Comparison of ENCODE assay signal across 8 cellular contexts in the genomic region with DNA sequence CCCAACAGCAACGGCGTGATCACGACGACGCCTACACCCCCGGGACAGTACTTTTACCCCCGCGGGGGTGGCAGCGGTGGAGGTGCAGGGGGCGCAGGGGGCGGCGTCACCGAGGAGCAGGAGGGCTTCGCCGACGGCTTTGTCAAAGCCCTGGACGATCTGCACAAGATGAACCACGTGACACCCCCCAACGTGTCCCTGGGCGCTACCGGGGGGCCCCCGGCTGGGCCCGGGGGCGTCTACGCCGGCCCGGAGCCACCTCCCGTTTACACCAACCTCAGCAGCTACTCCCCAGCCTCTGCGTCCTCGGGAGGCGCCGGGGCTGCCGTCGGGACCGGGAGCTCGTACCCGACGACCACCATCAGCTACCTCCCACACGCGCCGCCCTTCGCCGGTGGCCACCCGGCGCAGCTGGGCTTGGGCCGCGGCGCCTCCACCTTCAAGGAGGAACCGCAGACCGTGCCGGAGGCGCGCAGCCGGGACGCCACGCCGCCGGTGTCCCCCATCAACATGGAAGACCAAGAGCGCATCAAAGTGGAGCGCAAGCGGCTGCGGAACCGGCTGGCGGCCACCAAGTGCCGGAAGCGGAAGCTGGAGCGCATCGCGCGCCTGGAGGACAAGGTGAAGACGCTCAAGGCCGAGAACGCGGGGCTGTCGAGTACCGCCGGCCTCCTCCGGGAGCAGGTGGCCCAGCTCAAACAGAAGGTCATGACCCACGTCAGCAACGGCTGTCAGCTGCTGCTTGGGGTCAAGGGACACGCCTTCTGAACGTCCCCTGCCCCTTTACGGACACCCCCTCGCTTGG. TPM values are rescaled to one million over a fixed set of nuclear protein-coding genes. Genes with fewer than 3 reads are reported as not detected.
DNase-seq lines count a peak whose midpoint lies in the region; ATAC-seq and TF ChIP-seq lines count a peak whose summit lies in the region.

No MANE protein-coding gene starts in this region.

- ATAC-seq in GM23338, result peak; percentile 1
- ATAC-seq in naive B cell (ENCODE audit: low read depth in 2 of 2), result no peak
- no peak for ATAC-seq in HG02884 (IDR thresholded peaks at IDR 0.05; ENCODE audit: unreplicated experiment)

- no peaks in the 10 kb centered on the region for H3K9me2 ChIP-seq in GM23338 (ENCODE audit: insufficient read depth)

- no peaks in the 10 kb centered on the region for H3K9me3 ChIP-seq in NT2/D1 (ENCODE audit: insufficient read depth, low read length)
- no peaks in the 10 kb centered on the region for H3K9me3 ChIP-seq in esophagus squamous epithelium
- H3K9me3 ChIP-seq in suprapubic skin, result no peaks in the 10 kb centered on the region

- H3K36me3 ChIP-seq in GM23338 (ENCODE audit: insufficient read depth), result no peaks in the 10 kb centered on the region
- H3K36me3 ChIP-seq in NT2/D1 (ENCODE audit: insufficient read depth, insufficient read length, low read length), result peaks cover 8% of the 10 kb centered on the region
- peaks cover 0 to 11% (median 7%) of the 10 kb centered on the region in 3 donors for H3K36me3 ChIP-seq in esophagus squamous epithelium
- no peaks in the 10 kb centered on the region for H3K36me3 ChIP-seq in suprapubic skin

- H2AFZ ChIP-seq in GM23338, result peak overlapping the region; percentile 47; the same call in 1 of the 2 replicates

- TF ChIP-seq POLR2A in esophagus squamous epithelium (IDR thresholded peaks at IDR 0.05) (peak in 2 of 4 donors; percentile 21 to 74), suprapubic skin (IDR thresholded peaks at IDR 0.05) (peak in 1 of 2 donors; percentile 30)

- H3K9me3 Mint-ChIP-seq in GM23338, result peaks cover 3% of the 10 kb centered on the region; the same call in 2 of the 3 replicates
- no peaks in the 10 kb centered on the region for H3K9me3 Mint-ChIP-seq in activated T-cell treated with anti-CD3 and anti-CD28 coated beads, Interleukin-2, amount 50 U/mL, for 24 hours
- H3K9me3 Mint-ChIP-seq in naive B cell, result no peaks in the 10 kb centered on the region

- H3K36me3 Mint-ChIP-seq in GM23338 (ENCODE audit: low read depth), result peaks cover 12% of the 10 kb centered on the region
- H3K36me3 Mint-ChIP-seq in activated T-cell treated with anti-CD3 and anti-CD28 coated beads, Interleukin-2, amount 50 U/mL, for 24 hours (ENCODE audit: low read depth), result peaks cover 40% of the 10 kb centered on the region
- no peaks in the 10 kb centered on the region for H3K36me3 Mint-ChIP-seq in naive B cell

- no peaks in the 10 kb centered on the region for H4K20me1 ChIP-seq in GM23338 (replicated peaks; ENCODE audit: insufficient read depth)

- no peaks in the 10 kb centered on the region for H3K79me2 ChIP-seq in GM23338 (replicated peaks; ENCODE audit: insufficient read depth)

- DNase-seq in AG04449 (ENCODE audit: low read depth, low spot score) (no peak), GM23338 (ENCODE audit: low spot score) (peak; percentile 94), NT2/D1 (ENCODE audit: low read depth, low spot score) (no peak), esophagus squamous epithelium (lab: John Stamatoyannopoulos, UW) (no peak), naive B cell (peak; percentile 67), suprapubic skin (ENCODE audit: low spot score in 2 of 2) (peak in 1 of 2 donors; percentile 84)
- DNase-seq in activated T-cell treated with anti-CD3 and anti-CD28 coated beads, Interleukin-2, amount 50 U/mL, for 24 hours, result peak; percentile 85

- TF ChIP-seq EP300 in suprapubic skin (IDR thresholded peaks at IDR 0.05), result no peak

- 0% methylated on average over 8 to 9 of the region's 84 CpGs for WGBS in esophagus squamous epithelium, 2 donors
- 1% methylated on average over 15 of the region's 84 CpGs for WGBS in suprapubic skin

- TF ChIP-seq CTCF in AG04449 (IDR thresholded peaks at IDR 0.05; ENCODE audit: insufficient read depth, low read length, missing control alignments) (no peak), GM23338 (conservative IDR thresholded peaks at IDR 0.05; ENCODE audit: low read depth in 2 of 2) (no peak), esophagus squamous epithelium (IDR thresholded peaks at IDR 0.05) (no peak), suprapubic skin (IDR thresholded peaks at IDR 0.05) (no peak)

- H3F3A ChIP-seq in GM23338 (replicated peaks; ENCODE audit: low read depth), result peaks cover 34% of the 10 kb centered on the region

- intact Hi-C loops in esophagus squamous epithelium (cut with DNase I), result no loop called here

- POLR2A ChIA-PET in AG04449 (lab: Yijun Ruan, JAX), result interaction anchor here (0.6 to 4.4 kb wide), 27 partner anchors 9 to 364 kb away, joined by 3 to 158 read pairs (median 4); a partner anchor contains a TSS

- H3K4me1 ChIP-seq in GM23338 (ENCODE audit: insufficient read depth) (peaks cover 42% of the 10 kb centered on the region), NT2/D1 (ENCODE audit: insufficient read depth, insufficient read length) (peaks cover 22% of the 10 kb centered on the region), esophagus squamous epithelium (peaks cover 41 to 74% (median 57%) of the 10 kb centered on the region in 3 donors), suprapubic skin (peaks cover 65% of the 10 kb centered on the region)

- H3K27me3 ChIP-seq in GM23338 (ENCODE audit: insufficient read depth) (peaks cover 27% of the 10 kb centered on the region), NT2/D1 (ENCODE audit: insufficient read depth, insufficient read length) (peaks cover 25% of the 10 kb centered on the region), esophagus squamous epithelium (no peaks in the 10 kb centered on the region), suprapubic skin (no peaks in the 10 kb centered on the region)

- CTCF ChIA-PET in AG04449 (lab: Yijun Ruan, JAX), result interaction anchor here (0.7 to 18.0 kb wide), 5 partner anchors 10 to 58 kb away, joined by 4 to 1565 read pairs (median 7); a partner anchor contains a TSS

- H3K27me3 Mint-ChIP-seq in GM23338 (ENCODE audit: insufficient read depth, low read depth, poor library complexity) (peaks cover 46% of the 10 kb centered on the region), naive B cell (peaks cover 0 to 3% (median 0%) of the 10 kb centered on the region in 3 donors)
- no peaks in the 10 kb centered on the region for H3K27me3 Mint-ChIP-seq in activated T-cell treated with anti-CD3 and anti-CD28 coated beads, Interleukin-2, amount 50 U/mL, for 24 hours

- peak overlapping the region; percentile 96 for H3K4me2 ChIP-seq in GM23338

- H3K4me3 ChIP-seq in AG04449 (ENCODE audit: low read depth, low read length) (peak overlapping the region; percentile 99), GM23338 (peak overlapping the region; percentile 83), NT2/D1 (ENCODE audit: insufficient read length, low read depth) (peak overlapping the region; percentile 72), esophagus squamous epithelium (peak overlapping the region; percentile 79 to 89 (median 88)), suprapubic skin (peak overlapping the region; percentile 88)

- H3K27ac Mint-ChIP-seq in GM23338 (no peak overlapping the region), naive B cell (peak overlapping the region in 4 of 6 donors; percentile 99 to 100 (median 100))
- H3K27ac Mint-ChIP-seq in activated T-cell treated with anti-CD3 and anti-CD28 coated beads, Interleukin-2, amount 50 U/mL, for 24 hours, result peak overlapping the region; percentile 99

- H3K4me3 Mint-ChIP-seq in GM23338 (peak overlapping the region; percentile 85), naive B cell (peak overlapping the region; percentile 80 to 98 (median 96))
- peak overlapping the region; percentile 98 for H3K4me3 Mint-ChIP-seq in activated T-cell treated with anti-CD3 and anti-CD28 coated beads, Interleukin-2, amount 50 U/mL, for 24 hours

- peak overlapping the region; percentile 95 for H3K9ac ChIP-seq in NT2/D1 (ENCODE audit: insufficient read length, low read depth)

- peak overlapping the region; percentile 90; the same call in 1 of the 2 replicates for H3K27ac ChIP-seq in GM23338 (ENCODE audit: low read depth)
- H3K27ac ChIP-seq in esophagus squamous epithelium, result peak overlapping the region; percentile 99
- peak overlapping the region; percentile 97 for H3K27ac ChIP-seq in suprapubic skin

- H3K4me1 Mint-ChIP-seq in GM23338 (peaks cover 38% of the 10 kb centered on the region), naive B cell (peaks cover 45 to 57% (median 54%) of the 10 kb centered on the region in 3 donors)
- H3K4me1 Mint-ChIP-seq in activated T-cell treated with anti-CD3 and anti-CD28 coated beads, Interleukin-2, amount 50 U/mL, for 24 hours (ENCODE audit: low read depth), result peaks cover 51% of the 10 kb centered on the region

TF ChIP-seq in GM23338, 12 proteins besides CTCF, POLR2A, EP300 and RAD21 (continues in another document):
- TF ChIP-seq POLR2AphosphoS5 (IDR thresholded peaks at IDR 0.05; ENCODE audit: low read depth), result 0 out of 2 replicates have a peak, but pooled peaks have one; percentile 52

RNA-seq across cellular contexts. Expression of a gene that starts 1.0 kb away (rescaled TPM):
- total RNA-seq in GM23338 (2014; rRNA removed; shearing (Covaris generic)), result 16.0 and 20.2 TPM in 2 replicates
- polyA plus RNA-seq in GM23338 (2016; fragmentation: Nextera tagmentation; extraction: Ambion mirVana), result 7.7 and 7.8 TPM in 2 replicates
- total RNA-seq in esophagus squamous epithelium, result 100 to 1,000 TPM; 260 to 945 (median 388) TPM
- polyA plus RNA-seq in naive B cell (ENCODE audit: low read depth in 6 of 6), result 1,000 to 10,000 TPM in 5 of 6 donors, 100 to 1,000 TPM in 1; 777 to 2,686 (median 1,649) TPM
- total RNA-seq in suprapubic skin, result 1,000 to 10,000 TPM in 3 of 4 donors, 100 to 1,000 TPM in 1; 687 to 2,027 (median 1,088) TPM

RNA-seq across cellular contexts. Expression of a gene that starts 9.3 kb away (rescaled TPM):
- total RNA-seq in GM23338 (2014; rRNA removed; shearing (Covaris generic)), result 465 and 486 TPM in 2 replicates
- polyA plus RNA-seq in GM23338 (2016; fragmentation: Nextera tagmentation; extraction: Ambion mirVana), result 314 and 346 TPM in 2 replicates
- 100 to 1,000 TPM; 211 to 436 (median 345) TPM for total RNA-seq in esophagus squamous epithelium
- polyA plus RNA-seq in naive B cell (ENCODE audit: low read depth in 6 of 6), result 100 to 1,000 TPM in 5 of 6 donors, 10 to 100 TPM in 1; 96.8 to 203 (median 126) TPM
- total RNA-seq in suprapubic skin, result 100 to 1,000 TPM; 270 to 579 (median 540) TPM

RNA-seq across cellular contexts. Expression of a gene that starts 9.6 kb away (rescaled TPM):
- 0.38 TPM in 1 of 2 replicates, not detected in the other for total RNA-seq in GM23338 (2014; rRNA removed; shearing (Covaris generic))
- 38.5 and 42.2 TPM in 2 replicates for polyA plus RNA-seq in GM23338 (2016; fragmentation: Nextera tagmentation; extraction: Ambion mirVana)
- not detected for total RNA-seq in esophagus squamous epithelium
- polyA plus RNA-seq in naive B cell (ENCODE audit: low read depth in 6 of 6), result 1 to 10 TPM in 5 of 6 donors, not detected in 1; 2.0 to 6.6 (median 5.2) TPM
- 1 to 10 TPM in 1 of 4 donors, not detected in 3; 1.6 TPM for total RNA-seq in suprapubic skin

RNA-seq across cellular contexts. Expression of a gene that starts 14.1 kb away (rescaled TPM):
- 62.6 and 68.2 TPM in 2 replicates for total RNA-seq in GM23338 (2014; rRNA removed; shearing (Covaris generic))
- 39.4 and 40.5 TPM in 2 replicates for polyA plus RNA-seq in GM23338 (2016; fragmentation: Nextera tagmentation; extraction: Ambion mirVana)
- total RNA-seq in esophagus squamous epithelium, result 10 to 100 TPM in 3 of 4 donors, 1 to 10 TPM in 1; 7.1 to 19.2 (median 14.9) TPM
- 10 to 100 TPM; 19.7 to 30.9 (median 25.1) TPM for polyA plus RNA-seq in naive B cell (ENCODE audit: low read depth in 6 of 6)
- 10 to 100 TPM; 12.3 to 15.4 (median 14.0) TPM for total RNA-seq in suprapubic skin

RNA-seq across cellular contexts. Expression of a gene that starts 16.9 kb away (rescaled TPM):
- total RNA-seq in GM23338 (2014; rRNA removed; shearing (Covaris generic)), result 85.3 and 86.4 TPM in 2 replicates
- polyA plus RNA-seq in GM23338 (2016; fragmentation: Nextera tagmentation; extraction: Ambion mirVana), result 46.9 and 56.9 TPM in 2 replicates
- total RNA-seq in esophagus squamous epithelium, result 10 to 100 TPM; 41.4 to 76.5 (median 61.6) TPM
- 1 to 10 TPM; 1.1 to 7.1 (median 3.3) TPM for polyA plus RNA-seq in naive B cell (ENCODE audit: low read depth in 6 of 6)
- total RNA-seq in suprapubic skin, result 100 to 1,000 TPM in 2 of 4 donors, 10 to 100 TPM in 2; 55.1 to 227 (median 83.6) TPM

Comparison
In these comparisons a context has a peak if more than half of its experiments do, and no peak if none do; other contexts are left out.
1. DNase-seq: peak in GM23338 (single experiment), activated T-cell treated with anti-CD3 and anti-CD28 coated beads, Interleukin-2, amount 50 U/mL, for 24 hours (single experiment) and naive B cell (single experiment); none in AG04449 (single experiment), NT2/D1 (single experiment) and esophagus squamous epithelium (single experiment).
2. RNA of a gene that starts 1.0 kb away (total RNA-seq): 687 to 2,027 TPM in suprapubic skin and 260 to 945 TPM in esophagus squamous epithelium; 16.0 to 20.2 TPM in GM23338; every median in the first group is over 10 times any median in the second.
3. Peak in every context shown above with its lines, with median percentiles within 50 percentile points of each other: H3K4me3 ChIP-seq, H3K27ac ChIP-seq and H3K4me3 Mint-ChIP-seq.